11 cellular contexts compared by ENCODE assay signal in the genomic region with DNA sequence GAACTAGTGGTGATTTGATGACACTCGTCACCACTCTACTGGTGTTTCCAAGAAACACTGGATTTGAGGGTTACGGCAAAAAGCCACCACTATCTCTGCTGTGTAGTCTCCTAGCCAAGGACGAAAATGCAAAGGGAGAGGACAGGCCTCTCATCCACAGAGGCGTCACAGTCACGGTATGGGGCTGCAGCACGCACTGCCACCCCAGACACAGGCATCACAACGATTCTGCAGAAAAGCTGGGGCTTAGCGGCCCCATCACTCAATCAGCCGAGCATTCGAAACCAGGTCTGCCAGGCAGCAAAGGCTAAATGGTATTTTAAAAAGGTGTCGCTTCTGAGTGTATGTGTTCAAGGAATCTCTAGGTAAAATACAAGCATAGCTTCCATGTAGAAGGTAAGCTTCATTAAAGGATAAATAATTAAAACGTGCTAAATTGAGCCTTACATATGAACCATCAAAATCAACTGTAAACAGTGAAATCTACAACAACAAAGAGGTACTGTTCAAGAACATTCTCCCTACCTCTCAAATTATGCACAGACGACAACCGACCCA. TPM values are rescaled to one million over a fixed set of nuclear protein-coding genes. Genes with fewer than 3 reads are reported as not detected.
A peak's percentile ranks its signal among the peaks of the same experiment; 100 is the strongest.
DNase-seq lines count a peak whose midpoint lies in the region; ATAC-seq and TF ChIP-seq lines count a peak whose summit lies in the region.
"Had no signal": no experiment of that assay in that cellular context is flagged by ENCODE, and none has a peak within 500 bp of the region (broad histone marks: within the 10 kb centered on the region; RNA-seq: fewer than 3 reads in every experiment).

No MANE protein-coding gene starts in this region.

- H3K9me3 Mint-ChIP-seq in activated naive CD4-positive, alpha-beta T cell treated with anti-CD3 and anti-CD28 coated beads, Interleukin-2, amount 50 U/mL, for 24 hours: no peaks in the 10 kb centered on the region
- H3K9me3 Mint-ChIP-seq in activated naive CD4-positive, alpha-beta T cell treated with anti-CD3 and anti-CD28 coated beads, Interleukin-2, amount 10 ng/mL, durations not matched to agents 7 days and 5 days: no peaks in the 10 kb centered on the region
- no peaks in the 10 kb centered on the region for H3K9me3 Mint-ChIP-seq in central memory CD8-positive, alpha-beta T cell

- H3K4me1 ChIP-seq in lung (ENCODE audit: control insufficient read depth in 2 of 2, insufficient read depth in 2 of 2, low read length in 2 of 2) (peaks cover 0 to 17% of the 10 kb centered on the region in 2 donors), urinary bladder (ENCODE audit: insufficient read depth) (no peaks in the 10 kb centered on the region), HAP-1 (peaks cover 9% of the 10 kb centered on the region)

- ATAC-seq in central memory CD8-positive, alpha-beta T cell (replicated peaks; ENCODE audit: extremely low read depth, poor library complexity, severe bottlenecking): no peak
- no peak for ATAC-seq in lung (ENCODE audit: insufficient read depth, low FRiP score)
- ATAC-seq: psoas muscle had no signal

- no peaks in the 10 kb centered on the region for H3K36me3 Mint-ChIP-seq in activated naive CD4-positive, alpha-beta T cell treated with anti-CD3 and anti-CD28 coated beads, Interleukin-2, amount 50 U/mL, for 24 hours
- H3K36me3 Mint-ChIP-seq in activated naive CD4-positive, alpha-beta T cell treated with anti-CD3 and anti-CD28 coated beads, Interleukin-2, amount 10 ng/mL, durations not matched to agents 7 days and 5 days: peaks cover 4% of the 10 kb centered on the region
- peaks cover 3% of the 10 kb centered on the region for H3K36me3 Mint-ChIP-seq in central memory CD8-positive, alpha-beta T cell (ENCODE audit: insufficient read depth)

- H3K27me3 ChIP-seq in lung (ENCODE audit: control insufficient read depth, insufficient read depth) (no peaks in the 10 kb centered on the region), HAP-1 (ENCODE audit: low read depth) (peaks cover 19% of the 10 kb centered on the region)

- no peak for TF ChIP-seq CTCF in lung (IDR thresholded peaks at IDR 0.05; ENCODE audit: control extremely low read depth, extremely low read depth)

- peak overlapping the region; percentile 23 for H3K4me3 Mint-ChIP-seq in activated naive CD4-positive, alpha-beta T cell treated with anti-CD3 and anti-CD28 coated beads, Interleukin-2, amount 50 U/mL, for 24 hours
- H3K4me3 Mint-ChIP-seq in activated naive CD4-positive, alpha-beta T cell treated with anti-CD3 and anti-CD28 coated beads, Interleukin-2, amount 10 ng/mL, durations not matched to agents 7 days and 5 days: no peak overlapping the region
- peak overlapping the region; percentile 9 for H3K4me3 Mint-ChIP-seq in central memory CD8-positive, alpha-beta T cell

- no peak for DNase-seq in activated naive CD4-positive, alpha-beta T cell treated with anti-CD3 and anti-CD28 coated beads, Interleukin-2, amount 10 ng/mL, durations not matched to agents 7 days and 5 days
- DNase-seq in central memory CD8-positive, alpha-beta T cell (ENCODE audit: low spot score in 2 of 2): no peak
- DNase-seq in lung (ENCODE audit: low spot score): no peak
- DNase-seq in NOMO-1 treated with dmso at 0.1 percent for 144 hours (lab: John Stamatoyannopoulos, UW; ENCODE audit: unreplicated experiment): no peak
- DNase-seq in HAP-1 (ENCODE audit: low spot score in 2 of 2): no peak
- no peak for DNase-seq in NCI-H2196 treated with DMSO at 0.1 percent for 48 hours (lab: John Stamatoyannopoulos, UW; ENCODE audit: unreplicated experiment)
- DNase-seq: psoas muscle had no signal

- peaks cover 0 to 3% of the 10 kb centered on the region in 2 donors for H3K9me3 ChIP-seq in lung (ENCODE audit: control insufficient read depth in 2 of 2, insufficient read depth in 1 of 2, low read length in 1 of 2)
- no peaks in the 10 kb centered on the region for H3K9me3 ChIP-seq in HAP-1
- H3K9me3 ChIP-seq: psoas muscle had no signal

- H3K27ac ChIP-seq in lung (ENCODE audit: low read depth in 1 of 2, low read length in 1 of 2) (peak overlapping the region in 1 of 2 donors; percentile 87), urinary bladder (ENCODE audit: low read depth) (no peak overlapping the region)
- H3K27ac ChIP-seq: BLaER1, KMS-11, psoas muscle had no signal

- peak overlapping the region; percentile 63 for H3K4me3 ChIP-seq in lung
- H3K4me3 ChIP-seq in urinary bladder (ENCODE audit: low read depth, low read length): peak overlapping the region; percentile 47
- no peak overlapping the region for H3K4me3 ChIP-seq in HAP-1
- H3K4me3 ChIP-seq: BLaER1, psoas muscle had no signal

- H3K4me1 Mint-ChIP-seq in activated naive CD4-positive, alpha-beta T cell treated with anti-CD3 and anti-CD28 coated beads, Interleukin-2, amount 50 U/mL, for 24 hours: peaks cover 29% of the 10 kb centered on the region
- peaks cover 30% of the 10 kb centered on the region for H3K4me1 Mint-ChIP-seq in activated naive CD4-positive, alpha-beta T cell treated with anti-CD3 and anti-CD28 coated beads, Interleukin-2, amount 10 ng/mL, durations not matched to agents 7 days and 5 days
- peaks cover 23% of the 10 kb centered on the region for H3K4me1 Mint-ChIP-seq in central memory CD8-positive, alpha-beta T cell

- no peak overlapping the region for H3K27ac Mint-ChIP-seq in activated naive CD4-positive, alpha-beta T cell treated with anti-CD3 and anti-CD28 coated beads, Interleukin-2, amount 50 U/mL, for 24 hours
- no peak overlapping the region for H3K27ac Mint-ChIP-seq in activated naive CD4-positive, alpha-beta T cell treated with anti-CD3 and anti-CD28 coated beads, Interleukin-2, amount 10 ng/mL, durations not matched to agents 7 days and 5 days
- H3K27ac Mint-ChIP-seq in central memory CD8-positive, alpha-beta T cell (ENCODE audit: low read depth): no peak overlapping the region

- in situ Hi-C loops in HAP-1 (cut with MboI; ENCODE audit: low sequenced_read_pairs): no loop called here

- 57 to 65% methylated on average over 14 of the region's 14 CpGs for WGBS in lung, 2 donors
- WGBS in urinary bladder: 67% methylated on average over 14 of the region's 14 CpGs

- H3K36me3 ChIP-seq in lung (ENCODE audit: control insufficient read depth in 2 of 2, insufficient read depth in 2 of 2, low read length in 2 of 2) (no peaks in the 10 kb centered on the region), urinary bladder (ENCODE audit: insufficient read depth) (no peaks in the 10 kb centered on the region), HAP-1 (replicated peaks) (no peaks in the 10 kb centered on the region)
- H3K36me3 ChIP-seq: BLaER1 had no signal

- H3K27me3 Mint-ChIP-seq in activated naive CD4-positive, alpha-beta T cell treated with anti-CD3 and anti-CD28 coated beads, Interleukin-2, amount 50 U/mL, for 24 hours: peaks cover 55% of the 10 kb centered on the region
- peaks cover 100% of the 10 kb centered on the region for H3K27me3 Mint-ChIP-seq in activated naive CD4-positive, alpha-beta T cell treated with anti-CD3 and anti-CD28 coated beads, Interleukin-2, amount 10 ng/mL, durations not matched to agents 7 days and 5 days
- H3K27me3 Mint-ChIP-seq in central memory CD8-positive, alpha-beta T cell: peaks cover 92% of the 10 kb centered on the region

- CTCF ChIA-PET in activated naive CD4-positive, alpha-beta T cell treated with anti-CD3 and anti-CD28 coated beads, Interleukin-2, amount 10 ng/mL, durations not matched to agents 7 days and 5 days (lab: Charles Lee): interaction anchor here (0.9 kb wide), 1 partner anchor 92 kb away, joined by 3 read pairs; no protein-coding TSS in a partner anchor

RNA-seq across cellular contexts. Expression of a gene that starts 1.4 kb away (rescaled TPM):
- total RNA-seq in lung: 10 to 100 TPM; 12.9 to 21.6 TPM
- polyA plus RNA-seq in lung: 1 to 10 TPM; 5.0 to 5.3 TPM
- 8.8 TPM for total RNA-seq in urinary bladder
- 2.7 TPM for polyA plus RNA-seq in urinary bladder
- total RNA-seq: psoas muscle had no signal
